Comparison of ENCODE assay signal across 22 cellular contexts in genomic region chr3:108486272-108486787, GRCh38. TPM values are rescaled to one million over a fixed set of nuclear protein-coding genes. Genes with fewer than 3 reads are reported as not detected.
A peak's percentile ranks its signal among the peaks of the same experiment; 100 is the strongest.
DNase-seq lines count a peak whose midpoint lies in the region; ATAC-seq lines count a peak whose summit lies in the region.
"Had no signal": no experiment of that assay in that cellular context is flagged by ENCODE, and none has a peak within 500 bp of the region (broad histone marks: within the 10 kb centered on the region; RNA-seq: fewer than 3 reads in every experiment).

No MANE protein-coding gene starts in this region.

- H3K9ac ChIP-seq in skeletal muscle satellite cell (ENCODE audit: low read depth, low read length): no peak overlapping the region

- no peaks in the 10 kb centered on the region for H3K9me3 ChIP-seq in skeletal muscle satellite cell (replicated peaks; ENCODE audit: low read length)
- H3K9me3 ChIP-seq: body of pancreas, colonic mucosa, stomach, upper lobe of right lung had no signal

- H3K27ac ChIP-seq in angular gyrus (ENCODE audit: low read depth, low read length) (peak overlapping the region; percentile 49), layer of hippocampus (ENCODE audit: low read depth, low read length) (peak overlapping the region; percentile 65)
- H3K27ac ChIP-seq: 22Rv1, body of pancreas, colonic mucosa, stomach, upper lobe of right lung had no signal

- H3K4me2 ChIP-seq in skeletal muscle satellite cell (ENCODE audit: low read length): peak overlapping the region; percentile 56

- H3K4me1 ChIP-seq in skeletal muscle satellite cell (ENCODE audit: control insufficient read depth, insufficient read depth, low read length): peaks cover 23% of the 10 kb centered on the region
- H3K4me1 ChIP-seq: colonic mucosa, upper lobe of right lung had no signal

- H3K27me3 ChIP-seq in layer of hippocampus (ENCODE audit: control insufficient read depth, insufficient read depth, low read length) (no peaks in the 10 kb centered on the region), skeletal muscle satellite cell (ENCODE audit: control insufficient read depth, insufficient read depth, low read length) (no peaks in the 10 kb centered on the region)
- H3K27me3 ChIP-seq: body of pancreas, colonic mucosa, stomach, upper lobe of right lung had no signal

- H3K4me3 ChIP-seq in skeletal muscle satellite cell (ENCODE audit: low read length): no peak overlapping the region
- H3K4me3 ChIP-seq: body of pancreas, colonic mucosa, stomach, upper lobe of right lung had no signal

- no peaks in the 10 kb centered on the region for H3K36me3 ChIP-seq in skeletal muscle satellite cell (ENCODE audit: insufficient read depth, low read length)
- H3K36me3 ChIP-seq: colonic mucosa, stomach, upper lobe of right lung had no signal

- no peak for ATAC-seq in GM18520 (IDR thresholded peaks at IDR 0.05; ENCODE audit: unreplicated experiment)
- ATAC-seq: activated naive CD4-positive, alpha-beta T cell treated with anti-CD3 and anti-CD28 coated beads, Interleukin-2, amount 50 U/mL, for 72 hours; body of pancreas; HCT116; upper lobe of right lung had no signal

- DNase-seq in DMS 273 (lab: John Stamatoyannopoulos, UW; ENCODE audit: unreplicated experiment) (peak; percentile 30), DMS 273 treated with DMSO at 0.1 percent for 48 hours (lab: John Stamatoyannopoulos, UW) (no peak), RKO (ENCODE audit: low spot score) (no peak), cerebellar nuclear complex (lab: John Stamatoyannopoulos, UW) (no peak)
- DNase-seq: activated CD4-positive, alpha-beta T cell treated with anti-CD3 and anti-CD28 coated beads for 4 hours; body of pancreas; colonic mucosa; COR-L47; Karpas-422; mesendoderm; NCI-H2081 treated with DMSO at 0.1 percent for 48 hours; Right ventricle myocardium superior; stomach; upper lobe of right lung had no signal

RNA-seq across cellular contexts. Expression of gene MYH15, which starts 24.1 kb away (rescaled TPM):
- 0.22 and 0.76 TPM in 2 replicates for total RNA-seq in skeletal muscle satellite cell (2012; rRNA removed)
- total RNA-seq: B cell, body of pancreas had no signal
